ENCODE assay signal across 17 cellular contexts in genomic region chr1:24020470-24020869, GRCh38. TPM values are rescaled to one million over a fixed set of nuclear protein-coding genes. Genes with fewer than 3 reads are reported as not detected.
DNase-seq lines count a peak whose midpoint lies in the region; ATAC-seq and TF ChIP-seq lines count a peak whose summit lies in the region.
"Had no signal": no experiment of that assay in that cellular context is flagged by ENCODE, and none has a peak within 500 bp of the region (broad histone marks: within the 10 kb centered on the region; RNA-seq: fewer than 3 reads in every experiment).

No MANE protein-coding gene starts in this region.

- no peak overlapping the region for H2AFZ ChIP-seq in MM.1S (ENCODE audit: low read length)

- H3K4me3 ChIP-seq in SJSA1 = no peak overlapping the region
- no peak overlapping the region for H3K4me3 ChIP-seq in left lung
- no peak overlapping the region for H3K4me3 ChIP-seq in skeletal muscle satellite cell (ENCODE audit: low read length)
- H3K4me3 ChIP-seq in MM.1S (ENCODE audit: low read length) = no peak overlapping the region
- H3K4me3 ChIP-seq: K562, mucosa of descending colon had no signal

- H3K9ac ChIP-seq in skeletal muscle satellite cell (ENCODE audit: low read depth, low read length) (peak overlapping the region; percentile 62), MM.1S (ENCODE audit: low read length) (no peak overlapping the region)

- H3F3A ChIP-seq in MM.1S (ENCODE audit: insufficient read depth, low read length) = no peaks in the 10 kb centered on the region

- H3K9me3 ChIP-seq in SJSA1 (replicated peaks) (no peaks in the 10 kb centered on the region), left lung (no peaks in the 10 kb centered on the region), skeletal muscle satellite cell (replicated peaks; ENCODE audit: low read length) (no peaks in the 10 kb centered on the region), MM.1S (replicated peaks; ENCODE audit: insufficient read depth, low read length) (no peaks in the 10 kb centered on the region)
- H3K9me3 ChIP-seq: mucosa of descending colon had no signal

- intact Hi-C loops in left lung (cut with DNase I) = no loop called here

- H3K36me3 ChIP-seq in SJSA1 = no peaks in the 10 kb centered on the region
- no peaks in the 10 kb centered on the region for H3K36me3 ChIP-seq in left lung
- no peaks in the 10 kb centered on the region for H3K36me3 ChIP-seq in skeletal muscle satellite cell (ENCODE audit: insufficient read depth, low read length)
- H3K36me3 ChIP-seq in MM.1S (replicated peaks; ENCODE audit: insufficient read depth, low read length) = no peaks in the 10 kb centered on the region

- H3K4me2 ChIP-seq in skeletal muscle satellite cell (ENCODE audit: low read length) (peak overlapping the region; percentile 34), MM.1S (ENCODE audit: low read depth, low read length) (no peak overlapping the region)

- H3K9me2 ChIP-seq in MM.1S (replicated peaks; ENCODE audit: insufficient read depth, low read length) = no peaks in the 10 kb centered on the region

- H3K79me2 ChIP-seq in MM.1S (ENCODE audit: low read length) = no peaks in the 10 kb centered on the region

- no peak for TF ChIP-seq CTCF in 22Rv1 (IDR thresholded peaks at IDR 0.05)
- no peak for TF ChIP-seq CTCF in left lung (IDR thresholded peaks at IDR 0.05)
- TF ChIP-seq CTCF in MM.1S (IDR thresholded peaks at IDR 0.05; ENCODE audit: low read length) = no peak

- DNase-seq in SJSA1 (ENCODE audit: low read depth in 1 of 2, low spot score in 2 of 2) = no peak
- no peak for DNase-seq in left lung
- no peak for DNase-seq in T-helper 1 cell
- no peak for DNase-seq in iPS-NIHi7 (ENCODE audit: extremely low spot score)
- no peak for DNase-seq in MM.1S
- DNase-seq: activated naive CD8-positive, alpha-beta T cell treated with anti-CD3 and anti-CD28 coated beads, Interleukin-2, amount 50 U/mL, for 24 hours; DMS153; immature natural killer cell; mucosa of descending colon; NCI-H1417; NCI-H345; retina; SW 1271 had no signal

- H3K27me3 ChIP-seq in SJSA1 (replicated peaks) (no peaks in the 10 kb centered on the region), left lung (no peaks in the 10 kb centered on the region), skeletal muscle satellite cell (ENCODE audit: control insufficient read depth, insufficient read depth, low read length) (no peaks in the 10 kb centered on the region), MM.1S (replicated peaks; ENCODE audit: insufficient read depth, low read length) (no peaks in the 10 kb centered on the region)

- H3K4me1 ChIP-seq in SJSA1 (replicated peaks) (peaks cover 49% of the 10 kb centered on the region), left lung (peaks cover 0 to 9% of the 10 kb centered on the region in 2 donors), skeletal muscle satellite cell (ENCODE audit: control insufficient read depth, insufficient read depth, low read length) (peaks cover 39% of the 10 kb centered on the region), MM.1S (ENCODE audit: low read length) (no peaks in the 10 kb centered on the region)

- ATAC-seq in left lung (no peak), GM19395 (IDR thresholded peaks at IDR 0.05; ENCODE audit: unreplicated experiment) (no peak)
- ATAC-seq: activated naive CD8-positive, alpha-beta T cell treated with anti-CD3 and anti-CD28 coated beads, Interleukin-2, amount 50 U/mL, for 24 hours; K562; mucosa of descending colon had no signal

- no peaks in the 10 kb centered on the region for H4K20me1 ChIP-seq in MM.1S (ENCODE audit: insufficient read depth, low read length)

- H3K27ac ChIP-seq in 22Rv1 (peak overlapping the region; percentile 96; the same call in 1 of the 2 replicates), SJSA1 (peak overlapping the region; percentile 91; the same call in 1 of the 2 replicates), left lung (peak overlapping the region; percentile 84 to 89), MM.1S (ENCODE audit: low read length) (no peak overlapping the region)

RNA-seq across cellular contexts. Expression of gene SRSF10, which starts 40.3 kb away (rescaled TPM):
- 145 and 147 TPM in 2 replicates for total RNA-seq in SJSA1 (2014; rRNA removed; shearing (Covaris generic))
- total RNA-seq in left lung = 100 to 1,000 TPM in 1 of 2 donors, 10 to 100 TPM in 1; 84.9 to 102 TPM
- 70.6 and 81.6 TPM in 2 replicates for total RNA-seq in skeletal muscle satellite cell (2012; rRNA removed)
